Comparison of ENCODE assay signal across 27 cellular contexts in genomic region chr21:40850071-40850470, GRCh38. TPM values are rescaled to one million over a fixed set of nuclear protein-coding genes. Genes with fewer than 3 reads are reported as not detected.
DNase-seq lines count a peak whose midpoint lies in the region; ATAC-seq, FAIRE-seq and TF ChIP-seq lines count a peak whose summit lies in the region.
"Had no signal": no experiment of that assay in that cellular context is flagged by ENCODE, and none has a peak within 500 bp of the region (broad histone marks: within the 10 kb centered on the region; RNA-seq: fewer than 3 reads in every experiment).

No MANE protein-coding gene starts in this region.

- H3K4me3 Mint-ChIP-seq in activated naive CD8-positive, alpha-beta T cell treated with anti-CD3 and anti-CD28 coated beads, Interleukin-2, amount 10 ng/mL, durations not matched to agents 7 days and 5 days, result no peak overlapping the region
- no peak overlapping the region for H3K4me3 Mint-ChIP-seq in activated naive CD8-positive, alpha-beta T cell treated with anti-CD3 and anti-CD28 coated beads, Interleukin-2, amount 50 U/mL, for 24 hours
- H3K4me3 Mint-ChIP-seq: CD4-positive, alpha-beta T cell had no signal

- peaks cover 26% of the 10 kb centered on the region for H3K27me3 Mint-ChIP-seq in activated naive CD8-positive, alpha-beta T cell treated with anti-CD3 and anti-CD28 coated beads, Interleukin-2, amount 10 ng/mL, durations not matched to agents 7 days and 5 days
- H3K27me3 Mint-ChIP-seq in activated naive CD8-positive, alpha-beta T cell treated with anti-CD3 and anti-CD28 coated beads, Interleukin-2, amount 50 U/mL, for 24 hours, result peaks cover 26% of the 10 kb centered on the region

- no peak overlapping the region for H3K9ac ChIP-seq in keratinocyte (ENCODE audit: control insufficient read depth, extremely low read depth, insufficient read depth, low read length)
- H3K9ac ChIP-seq: BLaER1 had no signal

- dilution Hi-C loops in keratinocyte (cut with MboI; ENCODE audit: extremely low pct_ligation_motif_present, low sequenced_read_pairs), result no loop called here

- ATAC-seq in activated naive CD8-positive, alpha-beta T cell treated with anti-CD3 and anti-CD28 coated beads, Interleukin-2, amount 10 ng/mL, durations not matched to agents 7 days and 5 days (ENCODE audit: low read depth), result no peak
- ATAC-seq in activated naive CD8-positive, alpha-beta T cell treated with anti-CD3 and anti-CD28 coated beads, Interleukin-2, amount 50 U/mL, for 24 hours, result no peak
- no peak for ATAC-seq in mucosa of descending colon
- ATAC-seq: SK-N-SH treated with all-trans-retinoic acid at 6 μM for 48 hours had no signal

- peak overlapping the region; percentile 45 for H3K27ac Mint-ChIP-seq in activated naive CD8-positive, alpha-beta T cell treated with anti-CD3 and anti-CD28 coated beads, Interleukin-2, amount 10 ng/mL, durations not matched to agents 7 days and 5 days
- no peak overlapping the region for H3K27ac Mint-ChIP-seq in activated naive CD8-positive, alpha-beta T cell treated with anti-CD3 and anti-CD28 coated beads, Interleukin-2, amount 50 U/mL, for 24 hours
- H3K27ac Mint-ChIP-seq: CD4-positive, alpha-beta T cell had no signal

- H3K4me3 ChIP-seq in keratinocyte (ENCODE audit: control insufficient read depth in 2 of 3, extremely low read depth in 1 of 3, insufficient read depth in 2 of 3, low read depth in 1 of 3, low read length in 3 of 3) (no peak overlapping the region), mucosa of descending colon (no peak overlapping the region)
- H3K4me3 ChIP-seq: BLaER1, MG63, Peyer's patch had no signal

- no peaks in the 10 kb centered on the region for H3K9me3 Mint-ChIP-seq in activated naive CD8-positive, alpha-beta T cell treated with anti-CD3 and anti-CD28 coated beads, Interleukin-2, amount 10 ng/mL, durations not matched to agents 7 days and 5 days
- peaks cover 4% of the 10 kb centered on the region for H3K9me3 Mint-ChIP-seq in activated naive CD8-positive, alpha-beta T cell treated with anti-CD3 and anti-CD28 coated beads, Interleukin-2, amount 50 U/mL, for 24 hours
- H3K9me3 Mint-ChIP-seq: CD4-positive, alpha-beta T cell had no signal

- no peak for TF ChIP-seq CTCF in keratinocyte (optimal IDR thresholded peaks at IDR 0.05 in 1 of 3, IDR thresholded peaks at IDR 0.05 in 1 of 3, conservative IDR thresholded peaks at IDR 0.05 in 1 of 3; ENCODE audit: extremely low read depth in 1 of 3, insufficient read depth in 2 of 3, low read length in 3 of 3)
- no peak for TF ChIP-seq CTCF in mucosa of descending colon (IDR thresholded peaks at IDR 0.05)

- H2AFZ ChIP-seq in keratinocyte (ENCODE audit: control insufficient read depth, low read length), result no peak overlapping the region

- no peak overlapping the region for H3K4me2 ChIP-seq in keratinocyte (ENCODE audit: control insufficient read depth, extremely low read depth, insufficient read depth, low read depth, low read length)
- H3K4me2 ChIP-seq: BLaER1 had no signal

- H3K27ac ChIP-seq in keratinocyte (ENCODE audit: control insufficient read depth, insufficient read depth, low read length), result no peak overlapping the region
- H3K27ac ChIP-seq: BLaER1, Peyer's patch had no signal

- no peaks in the 10 kb centered on the region for H3K36me3 ChIP-seq in keratinocyte (ENCODE audit: control insufficient read depth in 2 of 2, extremely low read depth in 1 of 2, insufficient read depth in 2 of 2, low read length in 2 of 2)
- H3K36me3 ChIP-seq in mucosa of descending colon (ENCODE audit: low read depth), result no peaks in the 10 kb centered on the region
- H3K36me3 ChIP-seq: BLaER1, MG63, Peyer's patch had no signal

- H3K9me1 ChIP-seq in keratinocyte (ENCODE audit: control insufficient read depth, extremely low read depth, insufficient read depth, low read length), result no peaks in the 10 kb centered on the region

- H3K27me3 ChIP-seq in keratinocyte (ENCODE audit: control insufficient read depth, extremely low read depth, insufficient read depth, low read length), result no peaks in the 10 kb centered on the region
- H3K27me3 ChIP-seq: BLaER1, Peyer's patch had no signal

- H3K9me3 ChIP-seq in keratinocyte (ENCODE audit: control insufficient read depth, low read depth, low read length), result no peaks in the 10 kb centered on the region
- H3K9me3 ChIP-seq in mucosa of descending colon, result no peaks in the 10 kb centered on the region
- H3K9me3 ChIP-seq: MG63, Peyer's patch had no signal

- no peaks in the 10 kb centered on the region for H3K79me2 ChIP-seq in keratinocyte (ENCODE audit: control insufficient read depth, insufficient read depth, low read length)

- FAIRE-seq in keratinocyte (lab: Jason Lieb, UNC), result peak; percentile 36
- FAIRE-seq: GM19239, H1 had no signal

- H3K36me3 Mint-ChIP-seq in activated naive CD8-positive, alpha-beta T cell treated with anti-CD3 and anti-CD28 coated beads, Interleukin-2, amount 10 ng/mL, durations not matched to agents 7 days and 5 days, result no peaks in the 10 kb centered on the region
- H3K36me3 Mint-ChIP-seq in activated naive CD8-positive, alpha-beta T cell treated with anti-CD3 and anti-CD28 coated beads, Interleukin-2, amount 50 U/mL, for 24 hours (ENCODE audit: low read depth), result no peaks in the 10 kb centered on the region

- H3K4me1 ChIP-seq in keratinocyte (ENCODE audit: control insufficient read depth, extremely low read depth, insufficient read depth, low read length) (peaks cover 10% of the 10 kb centered on the region), mucosa of descending colon (ENCODE audit: low read depth) (no peaks in the 10 kb centered on the region)
- H3K4me1 ChIP-seq: Peyer's patch had no signal

- no peaks in the 10 kb centered on the region for H4K20me1 ChIP-seq in keratinocyte (ENCODE audit: control insufficient read depth, extremely low read depth, insufficient read depth, low read length)
- H4K20me1 ChIP-seq: BLaER1 had no signal

- POLR2A ChIA-PET in activated naive CD8-positive, alpha-beta T cell treated with anti-CD3 and anti-CD28 coated beads, Interleukin-2, amount 10 ng/mL, durations not matched to agents 7 days and 5 days (lab: Charles Lee), result no interaction called here

- H3K4me1 Mint-ChIP-seq in activated naive CD8-positive, alpha-beta T cell treated with anti-CD3 and anti-CD28 coated beads, Interleukin-2, amount 10 ng/mL, durations not matched to agents 7 days and 5 days, result no peaks in the 10 kb centered on the region
- H3K4me1 Mint-ChIP-seq in activated naive CD8-positive, alpha-beta T cell treated with anti-CD3 and anti-CD28 coated beads, Interleukin-2, amount 50 U/mL, for 24 hours, result no peaks in the 10 kb centered on the region

- no peak for DNase-seq in activated naive CD8-positive, alpha-beta T cell treated with anti-CD3 and anti-CD28 coated beads, Interleukin-2, amount 10 ng/mL, durations not matched to agents 7 days and 5 days
- no peak for DNase-seq in activated naive CD8-positive, alpha-beta T cell treated with anti-CD3 and anti-CD28 coated beads, Interleukin-2, amount 50 U/mL, for 24 hours
- peak; percentile 86 for DNase-seq in MV-4-11 (lab: John Stamatoyannopoulos, UW)
- peak; percentile 61 for DNase-seq in SKM-1 (lab: John Stamatoyannopoulos, UW; ENCODE audit: unreplicated experiment)
- DNase-seq in keratinocyte (ENCODE audit: low read depth, low spot score), result no peak
- DNase-seq in GF-D8 (lab: John Stamatoyannopoulos, UW), result no peak
- DNase-seq in cerebellar cortex (ENCODE audit: low spot score), result no peak
- DNase-seq in mucosa of descending colon, result no peak
- DNase-seq: CD4-positive, alpha-beta T cell; COR-L47; DMS153; GDM1; Kasumi-1; MG63; NCI-H1105 treated with DMSO at 0.1 percent for 48 hours; NCI-H2081; NCI-H2227 treated with DMSO at 0.1 percent for 48 hours; NCI-H510A; NCI-H748 treated with DMSO at 0.1 percent for 48 hours; NK-92 treated with Interleukin-12 subunit alpha and Interleukin-12 subunit beta, amount 100 ng/mL, for 24 hours; Peyer's patch; T-helper 1 cell had no signal

- intact Hi-C loops in mucosa of descending colon (cut with DNase I, micrococcal nuclease), result no loop called here

RNA-seq across cellular contexts. Expression of gene DSCAM, which starts 3.1 kb away (rescaled TPM):
- not detected for total RNA-seq in activated naive CD8-positive, alpha-beta T cell treated with anti-CD3 and anti-CD28 coated beads, Interleukin-2, amount 10 ng/mL, durations not matched to agents 7 days and 5 days
- 1.5 to 3.2 TPM (median 2.1 TPM) in 3 replicates for polyA plus RNA-seq in keratinocyte
- polyA plus RNA-seq in keratinocyte (2011; ENCODE audit: low read depth), result 0.45 TPM
- polyA plus RNA-seq in keratinocyte (2011; cell fraction: cytosol; rRNA removed), result 1.4 TPM in 2 replicates
- polyA plus RNA-seq in keratinocyte (2011; cell fraction: nucleus; rRNA removed), result 5.0 TPM in 2 replicates
- polyA plus RNA-seq in keratinocyte (2012; ENCODE audit: low replicate concordance), result 0.72 and 3.1 TPM in 2 replicates
- 4.1 to 9.3 TPM (median 6.8 TPM) in 3 replicates for polyA minus RNA-seq in keratinocyte
- polyA minus RNA-seq in keratinocyte (2011; cell fraction: cytosol; rRNA and poly(A)+ RNA removed), result 2.5 TPM
- polyA minus RNA-seq in keratinocyte (2011; cell fraction: nucleus; rRNA and poly(A)+ RNA removed), result 12.2 and 16.9 TPM in 2 replicates
- total RNA-seq in mucosa of descending colon, result under 1 TPM in 1 of 3 donors, not detected in 2; 0.35 TPM
- total RNA-seq: CD4-positive, alpha-beta T cell; OCI-LY7 had no signal

Comparison
In these comparisons a context has a peak if more than half of its experiments do, and no peak if none do; other contexts are left out.
1. DNase-seq: peak in MV-4-11 (single experiment) and SKM-1 (single experiment); none in activated naive CD8-positive, alpha-beta T cell treated with anti-CD3 and anti-CD28 coated beads, Interleukin-2, amount 10 ng/mL, durations not matched to agents 7 days and 5 days (single experiment), activated naive CD8-positive, alpha-beta T cell treated with anti-CD3 and anti-CD28 coated beads, Interleukin-2, amount 50 U/mL, for 24 hours (single experiment), keratinocyte (single experiment), GF-D8 (single experiment), cerebellar cortex (single experiment) and mucosa of descending colon (0 of 3).